Comparison of ENCODE assay signal across 12 cellular contexts in genomic region chr1:238061967-238062613, GRCh38.
DNase-seq lines count a peak whose midpoint lies in the region; ATAC-seq and TF ChIP-seq lines count a peak whose summit lies in the region.
"Had no signal": no experiment of that assay in that cellular context is flagged by ENCODE, and none has a peak within 500 bp of the region (broad histone marks: within the 10 kb centered on the region; RNA-seq: fewer than 3 reads in every experiment).

No MANE protein-coding gene starts in this region.

- H3K9me3 Mint-ChIP-seq in activated CD4-positive, alpha-beta T cell treated with anti-CD3 and anti-CD28 coated beads, Interleukin-2, amount 10 ng/mL, durations not matched to agents 24 days and 14 days, result peaks cover 9% of the 10 kb centered on the region

- H3K4me3 ChIP-seq in GM12865 (ENCODE audit: low read depth, low read length) (no peak overlapping the region), gastrocnemius medialis (no peak overlapping the region), mucosa of descending colon (no peak overlapping the region)
- H3K4me3 ChIP-seq: lung, suprapubic skin had no signal

- TF ChIP-seq CTCF in GM12865 (IDR thresholded peaks at IDR 0.05; ENCODE audit: insufficient read depth, low read depth, low read length, missing control alignments) (no peak), gastrocnemius medialis (IDR thresholded peaks at IDR 0.05 in 4 of 5, conservative IDR thresholded peaks at IDR 0.05 in 1 of 5) (no peak), mucosa of descending colon (IDR thresholded peaks at IDR 0.05) (no peak)

- H3K9me3 ChIP-seq in gastrocnemius medialis (no peaks in the 10 kb centered on the region), mucosa of descending colon (peaks cover 5% of the 10 kb centered on the region)

- no peaks in the 10 kb centered on the region for H3K36me3 Mint-ChIP-seq in activated CD4-positive, alpha-beta T cell treated with anti-CD3 and anti-CD28 coated beads, Interleukin-2, amount 10 ng/mL, durations not matched to agents 24 days and 14 days (ENCODE audit: low read depth)
- H3K36me3 Mint-ChIP-seq: activated naive CD4-positive, alpha-beta T cell treated with anti-CD3 and anti-CD28 coated beads, Interleukin-2, amount 10 ng/mL, durations not matched to agents 7 days and 5 days; IgD-negative memory B cell had no signal

- H3K27ac ChIP-seq in gastrocnemius medialis, result no peak overlapping the region
- H3K27ac ChIP-seq: suprapubic skin had no signal

- in situ Hi-C loops in gastrocnemius medialis (cut with MboI; ENCODE audit: low sequenced_read_pairs in 4 of 4), result no loop called here

- no peaks in the 10 kb centered on the region for H3K27me3 Mint-ChIP-seq in activated CD4-positive, alpha-beta T cell treated with anti-CD3 and anti-CD28 coated beads, Interleukin-2, amount 10 ng/mL, durations not matched to agents 24 days and 14 days
- H3K27me3 Mint-ChIP-seq: activated naive CD4-positive, alpha-beta T cell treated with anti-CD3 and anti-CD28 coated beads, Interleukin-2, amount 10 ng/mL, durations not matched to agents 7 days and 5 days; IgD-negative memory B cell had no signal

- no peak overlapping the region for H3K4me3 Mint-ChIP-seq in activated CD4-positive, alpha-beta T cell treated with anti-CD3 and anti-CD28 coated beads, Interleukin-2, amount 10 ng/mL, durations not matched to agents 24 days and 14 days
- H3K4me3 Mint-ChIP-seq: activated naive CD4-positive, alpha-beta T cell treated with anti-CD3 and anti-CD28 coated beads, Interleukin-2, amount 10 ng/mL, durations not matched to agents 7 days and 5 days had no signal

- no peaks in the 10 kb centered on the region for H3K27me3 ChIP-seq in gastrocnemius medialis
- H3K27me3 ChIP-seq: suprapubic skin had no signal

- intact Hi-C loops in gastrocnemius medialis (cut with DNase I; ENCODE audit: low total_unique reads) (no loop called here), mucosa of descending colon (cut with DNase I, micrococcal nuclease) (no loop called here)
- intact Hi-C loops in activated CD4-positive, alpha-beta T cell treated with anti-CD3 and anti-CD28 coated beads, Interleukin-2, amount 10 ng/mL, durations not matched to agents 24 days and 14 days (cut with micrococcal nuclease), result no loop called here

- H3K4me1 Mint-ChIP-seq in activated CD4-positive, alpha-beta T cell treated with anti-CD3 and anti-CD28 coated beads, Interleukin-2, amount 10 ng/mL, durations not matched to agents 24 days and 14 days, result no peaks in the 10 kb centered on the region
- H3K4me1 Mint-ChIP-seq: activated naive CD4-positive, alpha-beta T cell treated with anti-CD3 and anti-CD28 coated beads, Interleukin-2, amount 10 ng/mL, durations not matched to agents 7 days and 5 days; IgD-negative memory B cell had no signal

- TF ChIP-seq POLR2A in gastrocnemius medialis (IDR thresholded peaks at IDR 0.05), result no peak

- peak; percentile 56 for ATAC-seq in HG02678 (IDR thresholded peaks at IDR 0.05; ENCODE audit: unreplicated experiment)
- no peak for ATAC-seq in gastrocnemius medialis
- no peak for ATAC-seq in mucosa of descending colon

- DNase-seq in GM12865 (ENCODE audit: low read depth) (peak; percentile 45), NCI-H446 treated with DMSO at 0.1 percent for 48 hours (lab: John Stamatoyannopoulos, UW) (peak; percentile 5), glomerular visceral epithelial cell (ENCODE audit: extremely low spot score) (peak; percentile 71), amniotic stem cell (lab: John Stamatoyannopoulos, UW) (no peak), gastrocnemius medialis (no peak), mucosa of descending colon (no peak)
- no peak for DNase-seq in activated CD4-positive, alpha-beta T cell treated with anti-CD3 and anti-CD28 coated beads, Interleukin-2, amount 10 ng/mL, durations not matched to agents 24 days and 14 days
- DNase-seq: activated naive CD4-positive, alpha-beta T cell treated with anti-CD3 and anti-CD28 coated beads, Interleukin-2, amount 10 ng/mL, durations not matched to agents 7 days and 5 days had no signal

- H3K27ac Mint-ChIP-seq in activated CD4-positive, alpha-beta T cell treated with anti-CD3 and anti-CD28 coated beads, Interleukin-2, amount 10 ng/mL, durations not matched to agents 24 days and 14 days, result no peak overlapping the region
- H3K27ac Mint-ChIP-seq: activated naive CD4-positive, alpha-beta T cell treated with anti-CD3 and anti-CD28 coated beads, Interleukin-2, amount 10 ng/mL, durations not matched to agents 7 days and 5 days; IgD-negative memory B cell had no signal

- no peaks in the 10 kb centered on the region for H3K4me1 ChIP-seq in gastrocnemius medialis
- no peaks in the 10 kb centered on the region for H3K4me1 ChIP-seq in mucosa of descending colon (ENCODE audit: low read depth)
- H3K4me1 ChIP-seq: suprapubic skin had no signal

- no peaks in the 10 kb centered on the region for H3K36me3 ChIP-seq in gastrocnemius medialis
- no peaks in the 10 kb centered on the region for H3K36me3 ChIP-seq in mucosa of descending colon (ENCODE audit: low read depth)
- H3K36me3 ChIP-seq: suprapubic skin had no signal

Comparison
In these comparisons a context has a peak if more than half of its experiments do, and no peak if none do; other contexts are left out.
1. DNase-seq: peak in GM12865 (single experiment), NCI-H446 treated with DMSO at 0.1 percent for 48 hours (single experiment) and glomerular visceral epithelial cell (single experiment); none in amniotic stem cell (single experiment), gastrocnemius medialis (0 of 2), mucosa of descending colon (0 of 3) and activated CD4-positive, alpha-beta T cell treated with anti-CD3 and anti-CD28 coated beads, Interleukin-2, amount 10 ng/mL, durations not matched to agents 24 days and 14 days (single experiment).